ENCODE assay signal across 8 cellular contexts in the genomic region with DNA sequence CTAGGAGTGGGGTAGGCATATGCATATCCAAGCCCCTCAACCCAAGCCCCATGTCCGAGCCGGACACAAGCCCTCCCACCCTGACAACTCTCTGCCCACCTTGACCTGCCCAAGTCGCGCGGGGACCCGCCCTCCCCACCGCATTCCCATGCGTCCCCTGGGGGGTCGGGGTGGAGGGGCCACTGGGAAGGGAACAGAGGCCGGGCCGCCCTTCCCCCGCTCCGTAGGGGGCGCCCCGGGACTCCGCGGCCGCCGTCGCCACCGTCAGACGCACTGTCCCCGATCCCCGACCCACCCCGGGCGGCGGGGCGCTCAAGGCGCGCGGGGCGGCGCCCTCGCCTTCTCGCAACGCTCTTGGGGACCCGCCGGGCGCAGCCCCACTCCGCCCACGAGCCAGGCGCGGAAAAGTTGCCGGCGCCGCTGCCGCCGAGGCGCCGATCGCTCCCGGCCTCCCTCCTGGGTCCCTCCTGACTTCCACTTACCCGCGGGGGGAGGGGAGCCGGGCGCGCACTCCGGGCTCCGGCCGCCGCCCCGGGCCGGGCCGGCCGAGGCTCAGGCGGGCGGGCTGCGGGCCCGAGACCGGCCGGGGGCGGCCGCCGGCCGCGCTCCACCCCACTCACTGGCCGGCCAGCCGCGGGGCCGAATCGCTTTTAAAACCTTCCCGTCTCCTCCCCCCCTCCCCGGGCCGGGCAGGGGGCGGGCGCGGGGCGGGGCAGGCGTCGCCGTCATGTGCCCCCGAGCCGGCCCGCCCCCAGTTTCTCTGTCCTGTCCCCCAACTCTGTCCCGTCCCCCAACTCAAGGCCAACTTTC. TPM values are rescaled to one million over a fixed set of nuclear protein-coding genes. Genes with fewer than 3 reads are reported as not detected.
A peak's percentile ranks its signal among the peaks of the same experiment; 100 is the strongest.
DNase-seq lines count a peak whose midpoint lies in the region; ATAC-seq, FAIRE-seq and TF ChIP-seq lines count a peak whose summit lies in the region.

No MANE protein-coding gene starts in this region.

- peak overlapping the region; percentile 91 for H3K4me2 ChIP-seq in HCT116 (ENCODE audit: low read length)

- H3K27ac Mint-ChIP-seq in CD14-positive monocyte, result peak overlapping the region; percentile 98 to 100 (median 99)

- H3K36me3 ChIP-seq in HCT116 (ENCODE audit: control insufficient read depth in 1 of 2, insufficient read depth in 2 of 2, low read length in 2 of 2) (peaks cover 3 to 22% of the 10 kb centered on the region in 2 experiments; a peak in 2 of 4 replicates), psoas muscle (ENCODE audit: insufficient read depth in 1 of 2, low read depth in 1 of 2) (peaks cover 0 to 11% of the 10 kb centered on the region in 2 donors)

- POLR2A ChIA-PET in HCT116 (lab: Charles Lee), result interaction anchor here (1.5 to 4.6 kb wide), 4 partner anchors 9 to 20 kb away, joined by 7 to 64 read pairs (median 20); no protein-coding TSS in a partner anchor

- DNase-seq in CD14-positive monocyte (ENCODE audit: low spot score) (peak; percentile 88), HCT116 (ENCODE audit: low read depth, low spot score) (no peak), SKM-1 (lab: John Stamatoyannopoulos, UW; ENCODE audit: unreplicated experiment) (peak; percentile 58), left ventricle myocardium superior (peak; percentile 94), psoas muscle (peak; percentile 91 to 93), D721Med (ENCODE audit: insufficient read length, low spot score) (no peak)

- no peaks in the 10 kb centered on the region for H3K27me3 ChIP-seq in HCT116 (ENCODE audit: insufficient read depth, low read length)
- no peaks in the 10 kb centered on the region for H3K27me3 ChIP-seq in psoas muscle (ENCODE audit: insufficient read depth in 3 of 3, low read length in 2 of 3)

- H3K4me3 Mint-ChIP-seq in CD14-positive monocyte, result peak overlapping the region; percentile 91 to 96

- H3K9me3 Mint-ChIP-seq in CD14-positive monocyte, result peaks cover 0 to 7% (median 2%) of the 10 kb centered on the region in 7 donors

- H2AFZ ChIP-seq in HCT116 (ENCODE audit: low read depth, low read length, poor library complexity, severe bottlenecking), result no peak overlapping the region

- TF ChIP-seq CTCF in CD14-positive monocyte (IDR thresholded peaks at IDR 0.05), result no peak
- no peak for TF ChIP-seq CTCF in HCT116 (IDR thresholded peaks at IDR 0.05 in 2 of 3, conservative IDR thresholded peaks at IDR 0.05 in 1 of 3; ENCODE audit: borderline replicate concordance in 1 of 3, insufficient read depth in 1 of 3, low read depth in 2 of 3, low read length in 2 of 3)
- no peak for TF ChIP-seq CTCF in psoas muscle (IDR thresholded peaks at IDR 0.05)
- no peak for TF ChIP-seq CTCF in D721Med (IDR thresholded peaks at IDR 0.05; ENCODE audit: insufficient read depth, missing control alignments)

- H3K36me3 Mint-ChIP-seq in CD14-positive monocyte, result peaks cover 12 to 27% of the 10 kb centered on the region in 2 donors

- ATAC-seq in HCT116 (peak; percentile 11), left ventricle myocardium superior (peak; percentile 14), psoas muscle (peak; percentile 12 to 19 (median 12)), GM21381 (IDR thresholded peaks at IDR 0.05; ENCODE audit: unreplicated experiment) (no peak)

- RAD21 ChIA-PET in HCT116 (lab: Charles Lee; ENCODE audit: low non-redundant PET in 1 of 2, low total read pairs in 2 of 2, uncharacterized antibody in 2 of 2, unreplicated experiment in 2 of 2), result interaction anchor here in 1 of 2 experiments (0.9 kb wide), 1 partner anchor 12 kb away, joined by 4 read pairs; no protein-coding TSS in a partner anchor

- intact Hi-C loops in CD14-positive monocyte (cut with micrococcal nuclease) (loop anchor here (10.0 kb wide), 2 partner anchors 688 to 1058 kb away; partner anchors contain the start of genes IER2 (in 1 of the 2) and STX10 (in 1 of the 2)), HCT116 (cut with micrococcal nuclease) (loop anchor here (1.0 to 5.0 kb wide), 2 partner anchors 16 to 45 kb away; partner anchors contain the start of gene ZSWIM4), left ventricle myocardium superior (cut with micrococcal nuclease) (no loop called here), psoas muscle (cut with DNase I) (loop anchor here in 1 of 2 donors (5.0 kb wide), 1 partner anchor 690 kb away; the partner anchor contains the start of genes IER2 and STX10)

- CTCF ChIA-PET in HCT116 (lab: Charles Lee), result no interaction called here

- H4K20me1 ChIP-seq in HCT116 (ENCODE audit: insufficient read depth), result peaks cover 10% of the 10 kb centered on the region; the same call in 1 of the 2 replicates

- no TSS peak for BruUV-seq in HCT116 (replicated peaks; lab: Mats Ljungman, UMichigan)

- H3K27ac ChIP-seq in HCT116 (ENCODE audit: low read depth, low read length) (peak overlapping the region; percentile 96), angular gyrus (ENCODE audit: low read depth, low read length) (peak overlapping the region; percentile 80), psoas muscle (peak overlapping the region; percentile 100)

- peaks cover 55 to 87% of the 10 kb centered on the region in 2 experiments for H3K4me1 ChIP-seq in HCT116 (ENCODE audit: control insufficient read depth in 1 of 2, insufficient read depth in 2 of 2, low read length in 2 of 2)
- peaks cover 33% of the 10 kb centered on the region for H3K4me1 ChIP-seq in psoas muscle

- peaks cover 55% of the 10 kb centered on the region for H3K79me2 ChIP-seq in HCT116 (ENCODE audit: insufficient read depth, low read length)

- peaks cover 45% of the 10 kb centered on the region for H3K4me1 Mint-ChIP-seq in CD14-positive monocyte

- WGBS in psoas muscle, 3 donors, result 0 to 1% (median 0%) methylated on average over 26 to 95 of the region's 95 CpGs

- TF ChIP-seq RAD21 in HCT116 (IDR thresholded peaks at IDR 0.05; ENCODE audit: low read depth), result no peak

- H3K4me3 ChIP-seq in HCT116 (replicated peaks in 1 of 2; ENCODE audit: low read depth in 1 of 2, low read length in 2 of 2) (peak overlapping the region; percentile 84 to 91), psoas muscle (peak overlapping the region; percentile 99)

- H3K27me3 Mint-ChIP-seq in CD14-positive monocyte (ENCODE audit: low read depth in 3 of 3), result peaks cover 0 to 17% (median 4%) of the 10 kb centered on the region in 3 donors

- H3K9me2 ChIP-seq in HCT116 (ENCODE audit: insufficient read depth), result no peaks in the 10 kb centered on the region

- peak overlapping the region; percentile 97 for H3K9ac ChIP-seq in HCT116 (ENCODE audit: low read length)

- TF ChIP-seq POLR2A in HCT116 (IDR thresholded peaks at IDR 0.05; ENCODE audit: borderline replicate concordance, extremely low read depth, insufficient read depth, insufficient read length), result peak; percentile 95

- no peak for FAIRE-seq in D721Med (lab: Jason Lieb, UNC)

- H3K9me3 ChIP-seq in HCT116 (ENCODE audit: control insufficient read depth in 1 of 2, insufficient read depth in 1 of 2, low read depth in 1 of 2, low read length in 2 of 2) (no peaks in the 10 kb centered on the region), psoas muscle (no peaks in the 10 kb centered on the region)

TF ChIP-seq in HCT116, 20 proteins besides CTCF, POLR2A, EP300 and RAD21:
- TF ChIP-seq EZH2phosphoT487 (IDR thresholded peaks at IDR 0.05; ENCODE audit: borderline replicate concordance), result no peak
- no peak for TF ChIP-seq SRF (IDR thresholded peaks at IDR 0.05; ENCODE audit: low read depth)
- TF ChIP-seq EGR1 (IDR thresholded peaks at IDR 0.05; ENCODE audit: low read depth), result no peak
- TF ChIP-seq ELF1 (IDR thresholded peaks at IDR 0.05; ENCODE audit: borderline replicate concordance, low read depth), result no peak
- peak; percentile 54 for TF ChIP-seq ZFX (IDR thresholded peaks at IDR 0.05)
- TF ChIP-seq POLR2AphosphoS5 (IDR thresholded peaks at IDR 0.05; ENCODE audit: low read depth, low read length), result peak; percentile 93
- no peak for TF ChIP-seq EZH2 (IDR thresholded peaks at IDR 0.05)
- TF ChIP-seq, protein P1, sequence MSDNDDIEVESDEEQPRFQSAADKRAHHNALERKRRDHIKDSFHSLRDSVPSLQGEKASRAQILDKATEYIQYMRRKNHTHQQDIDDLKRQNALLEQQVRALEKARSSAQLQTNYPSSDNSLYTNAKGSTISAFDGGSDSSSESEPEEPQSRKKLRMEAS (IDR thresholded peaks at IDR 0.05), result no peak

RNA-seq across cellular contexts. Expression of gene NANOS3, which starts 34.4 kb away (rescaled TPM):
- polyA plus RNA-seq in CD14-positive monocyte (not detected), psoas muscle (not detected)
- total RNA-seq in HCT116 (2021; ENCODE audit: unreplicated experiment) (not detected), left ventricle myocardium superior (0.69 TPM), psoas muscle (not detected)
- 0.17 and 0.30 TPM in 2 replicates for polyA plus RNA-seq in HCT116 (2012)

RNA-seq across cellular contexts. Expression of gene ZSWIM4, which starts 47.3 kb away (rescaled TPM):
- polyA plus RNA-seq in CD14-positive monocyte, result under 1 TPM; 0.19 to 0.23 TPM
- total RNA-seq in HCT116 (2021; ENCODE audit: unreplicated experiment), result 9.8 TPM
- 5.4 and 6.1 TPM in 2 replicates for polyA plus RNA-seq in HCT116 (2012)
- total RNA-seq in left ventricle myocardium superior, result 2.3 TPM
- total RNA-seq in psoas muscle, result 1 to 10 TPM; 3.3 to 7.8 (median 4.4) TPM
- 1 to 10 TPM in 2 of 3 donors, under 1 TPM in 1; 0.77 to 3.9 (median 1.6) TPM for polyA plus RNA-seq in psoas muscle

Comparison
In these comparisons a context has a peak if more than half of its experiments do, and no peak if none do; other contexts are left out.
1. DNase-seq: peak in CD14-positive monocyte (single experiment), SKM-1 (single experiment), left ventricle myocardium superior (single experiment) and psoas muscle (2 of 2); none in HCT116 (single experiment) and D721Med (single experiment).
2. Peak in every context shown above with its lines, with median percentiles within 50 percentile points of each other: H3K27ac ChIP-seq.